In the genomic region with DNA sequence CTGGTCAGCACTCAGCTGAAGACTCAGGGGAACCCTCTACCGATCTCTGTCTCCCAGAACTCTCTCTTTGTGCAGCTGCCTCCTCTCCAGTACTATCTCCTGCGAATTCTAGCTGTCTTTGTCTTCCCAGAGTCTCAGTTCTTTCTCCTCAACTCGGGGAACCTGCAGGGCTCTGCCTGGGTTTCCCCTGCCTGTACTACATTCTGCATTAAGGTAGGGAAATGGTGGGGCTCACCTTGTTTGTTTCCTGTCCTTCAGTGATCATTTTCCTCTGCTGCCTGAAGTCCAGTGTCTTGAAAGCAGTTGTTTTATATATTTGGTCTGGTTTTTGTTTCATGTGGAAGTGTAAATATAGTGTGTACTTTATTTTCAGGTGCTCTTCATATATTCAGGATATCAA, we compare ENCODE assay signal across 16 cellular contexts. TPM values are rescaled to one million over a fixed set of nuclear protein-coding genes. Genes with fewer than 3 reads are reported as not detected.
"Had no signal": no experiment of that assay in that cellular context is flagged by ENCODE, and none has a peak within 500 bp of the region (broad histone marks: within the 10 kb centered on the region; RNA-seq: fewer than 3 reads in every experiment).

No MANE protein-coding gene starts in this region.

- H3K9me3 Mint-ChIP-seq: activated naive CD4-positive, alpha-beta T cell treated with anti-CD3 and anti-CD28 coated beads for 36 hours; activated T-cell treated with anti-CD3 and anti-CD28 coated beads, Interleukin-2, amount 50 U/mL, for 24 hours; activated T-helper 2 cell treated with anti-CD3 and anti-CD28 coated beads, Interferon-gamma antibody, Interleukin-2, Interleukin-4, amounts not matched to agents 10 μg/mL and 5 μg/mL and 100 μg/mL, durations not matched to agents 14 hours and 24 hours and 36 hours had no signal

- DNase-seq: activated CD4-positive, alpha-beta T cell treated with anti-CD3 and anti-CD28 coated beads, Interleukin-2, amount 10 ng/mL, durations not matched to agents 24 days and 14 days; activated CD4-positive, CD25-positive, alpha-beta regulatory T cell; activated CD8-positive, alpha-beta T cell treated with anti-CD3 and anti-CD28 coated beads, Interleukin-2, amount 10 ng/mL, durations not matched to agents 7 days and 5 days; activated naive CD4-positive, alpha-beta T cell treated with anti-CD3 and anti-CD28 coated beads for 36 hours; activated T-cell treated with anti-CD3 and anti-CD28 coated beads, Interleukin-2, amount 50 U/mL, for 24 hours; body of pancreas; caudate nucleus; effector memory CD8-positive, alpha-beta T cell; left ventricle myocardium superior; right cardiac atrium; stimulated activated naive CD8-positive, alpha-beta T cell treated with anti-CD3 and anti-CD28 coated beads, Interleukin-15, Interleukin-2, amounts not matched to agents 100 U/mL and 50 U/mL, for 24 hours had no signal

- H3K9me3 ChIP-seq: body of pancreas, prostate gland had no signal

- H3K27ac Mint-ChIP-seq: activated CD4-positive, alpha-beta T cell treated with anti-CD3 and anti-CD28 coated beads, Interleukin-2, amount 10 ng/mL, durations not matched to agents 24 days and 14 days; activated CD8-positive, alpha-beta T cell treated with anti-CD3 and anti-CD28 coated beads, Interleukin-2, amount 10 ng/mL, durations not matched to agents 7 days and 5 days; activated naive CD4-positive, alpha-beta T cell treated with anti-CD3 and anti-CD28 coated beads for 36 hours; activated T-cell treated with anti-CD3 and anti-CD28 coated beads, Interleukin-2, amount 50 U/mL, for 24 hours; activated T-helper 2 cell treated with anti-CD3 and anti-CD28 coated beads, Interferon-gamma antibody, Interleukin-2, Interleukin-4, amounts not matched to agents 10 μg/mL and 5 μg/mL and 100 μg/mL, durations not matched to agents 14 hours and 24 hours and 36 hours; effector memory CD8-positive, alpha-beta T cell had no signal

- H3K27me3 ChIP-seq: body of pancreas, tibial nerve had no signal

- H3K27ac ChIP-seq: body of pancreas, prostate gland, skin epidermis, tibial nerve had no signal

- H3K4me3 Mint-ChIP-seq: activated CD4-positive, alpha-beta T cell treated with anti-CD3 and anti-CD28 coated beads, Interleukin-2, amount 10 ng/mL, durations not matched to agents 24 days and 14 days; activated CD8-positive, alpha-beta T cell treated with anti-CD3 and anti-CD28 coated beads, Interleukin-2, amount 10 ng/mL, durations not matched to agents 7 days and 5 days; activated naive CD4-positive, alpha-beta T cell treated with anti-CD3 and anti-CD28 coated beads for 36 hours; activated T-cell treated with anti-CD3 and anti-CD28 coated beads, Interleukin-2, amount 50 U/mL, for 24 hours; effector memory CD8-positive, alpha-beta T cell had no signal

- H3K4me3 ChIP-seq: body of pancreas, prostate gland, skin epidermis, tibial nerve had no signal

- H3K4me1 ChIP-seq: prostate gland, tibial nerve had no signal

- ATAC-seq: activated CD8-positive, alpha-beta T cell treated with anti-CD3 and anti-CD28 coated beads, Interleukin-2, amount 10 ng/mL, durations not matched to agents 7 days and 5 days; body of pancreas; effector memory CD8-positive, alpha-beta T cell; left ventricle myocardium superior; right cardiac atrium; stimulated activated naive CD8-positive, alpha-beta T cell treated with anti-CD3 and anti-CD28 coated beads, Interleukin-15, Interleukin-2, amounts not matched to agents 100 U/mL and 50 U/mL, for 24 hours had no signal

- H3K36me3 ChIP-seq: prostate gland, tibial nerve had no signal

- H3K4me1 Mint-ChIP-seq: activated CD4-positive, alpha-beta T cell treated with anti-CD3 and anti-CD28 coated beads, Interleukin-2, amount 10 ng/mL, durations not matched to agents 24 days and 14 days had no signal

RNA-seq across cellular contexts. Expression of a gene that starts 43.1 kb away (rescaled TPM):
- total RNA-seq: activated CD4-positive, alpha-beta T cell treated with anti-CD3 and anti-CD28 coated beads, Interleukin-2, amount 10 ng/mL, durations not matched to agents 24 days and 14 days; activated CD8-positive, alpha-beta T cell treated with anti-CD3 and anti-CD28 coated beads, Interleukin-2, amount 10 ng/mL, durations not matched to agents 7 days and 5 days; fibroblast of villous mesenchyme; left ventricle myocardium superior had no signal
